Comparison of ENCODE assay signal across 30 cellular contexts in the genomic region with DNA sequence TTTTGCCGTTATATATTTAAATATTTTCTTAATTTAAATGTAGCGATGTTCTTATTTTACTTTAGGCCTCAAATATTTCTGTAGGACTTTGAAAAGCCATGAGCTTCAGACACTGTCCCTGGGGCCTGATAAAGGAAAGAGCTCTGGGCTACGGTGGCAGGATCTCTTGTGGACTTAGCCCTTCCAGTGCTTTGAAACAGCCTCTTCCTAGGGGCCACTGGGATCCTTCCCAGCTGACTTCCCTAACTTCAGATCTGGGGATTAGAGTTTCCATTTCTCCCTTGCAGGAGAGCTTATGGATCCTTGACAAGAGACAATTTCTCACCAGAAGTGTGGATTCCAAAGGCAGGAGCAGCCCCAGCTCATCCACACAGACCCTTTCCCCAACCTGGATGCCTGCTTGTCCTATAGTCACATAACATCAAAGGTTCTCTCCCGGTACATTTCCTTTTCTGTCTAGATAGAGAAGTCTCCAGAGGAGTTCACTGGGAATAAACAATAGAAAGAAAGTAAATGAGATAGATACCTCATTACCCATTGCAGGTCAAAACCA.
"Had no signal": no experiment of that assay in that cellular context is flagged by ENCODE, and none has a peak within 500 bp of the region (broad histone marks: within the 10 kb centered on the region; RNA-seq: fewer than 3 reads in every experiment).

No MANE protein-coding gene starts in this region.

- H2AFZ ChIP-seq: hepatocyte had no signal

- H3K79me2 ChIP-seq: hepatocyte had no signal

- H3K9me3 ChIP-seq: colonic mucosa, gastrocnemius medialis, heart left ventricle, ovary, psoas muscle, thoracic aorta, tibial nerve, upper lobe of left lung, uterus had no signal

- H3K27ac ChIP-seq: colonic mucosa, epithelial cell of prostate, gastrocnemius medialis, heart left ventricle, hepatocyte, ovary, psoas muscle, skin epidermis, thoracic aorta, tibial nerve, upper lobe of left lung, uterus had no signal

- ATAC-seq: esophagus mucosa; gastrocnemius medialis; heart left ventricle; left lobe of liver; naive thymus-derived CD8-positive, alpha-beta T cell; psoas muscle; right cardiac atrium; stimulated activated naive B cell treated with anti-CD40 and anti-IgM and Interleukin-4, amounts not matched to agents 10 μg/mL and 1 μg/mL and 100 μg/mL, for 72 hours had no signal

- H3K4me3 ChIP-seq: colonic mucosa, gastrocnemius medialis, heart left ventricle, hepatocyte, lung, ovary, psoas muscle, skin epidermis, thoracic aorta, tibial nerve, upper lobe of left lung, uterus had no signal

- H3K4me1 ChIP-seq: colonic mucosa, gastrocnemius medialis, heart left ventricle, psoas muscle, tibial nerve, upper lobe of left lung, uterus had no signal

- H3K27me3 ChIP-seq: colonic mucosa, gastrocnemius medialis, heart left ventricle, hepatocyte, ovary, tibial nerve, upper lobe of left lung, uterus had no signal

- DNase-seq: colonic mucosa; effector memory CD4-positive, alpha-beta T cell; foreskin fibroblast; gastrocnemius medialis; heart left ventricle; kidney; mesenchymal stem cell; midbrain; naive thymus-derived CD8-positive, alpha-beta T cell; nephron progenitor cell; occipital lobe; ovary; posterior cingulate gyrus; psoas muscle; right cardiac atrium; stimulated activated CD4-positive, alpha-beta T cell treated with anti-CD3 and anti-CD28 coated beads, Interleukin-15, amount 100 ng/mL, for 24 hours; stimulated activated CD4-positive, alpha-beta T cell treated with anti-CD3 and anti-CD28 coated beads, Interleukin-2, amount 100 ng/mL, for 48 hours; stimulated activated naive B cell treated with anti-CD40 and anti-IgM and Interleukin-4, amounts not matched to agents 10 μg/mL and 1 μg/mL and 100 μg/mL, for 72 hours; upper lobe of left lung; uterus had no signal

- H3K27me3 Mint-ChIP-seq: dendritic cell treated with granulocyte-macrophage colony-stimulating factor and Interleukin-4, amounts not matched to agents 40 ng/mL and 50 ng/mL, for 4 days; stimulated activated naive B cell treated with anti-CD40 and anti-IgM and Interleukin-4, amounts not matched to agents 10 μg/mL and 1 μg/mL and 100 μg/mL, for 72 hours; stimulated activated naive CD8-positive, alpha-beta T cell treated with anti-CD3 and anti-CD28 coated beads, Interleukin-15, Interleukin-2, amounts not matched to agents 100 ng/mL and 50 ng/mL, for 24 hours had no signal

- H3K4me3 Mint-ChIP-seq: dendritic cell treated with granulocyte-macrophage colony-stimulating factor and Interleukin-4, amounts not matched to agents 40 ng/mL and 50 ng/mL, for 4 days; naive thymus-derived CD8-positive, alpha-beta T cell; nephron progenitor cell; stimulated activated naive B cell treated with anti-CD40 and anti-IgM and Interleukin-4, amounts not matched to agents 10 μg/mL and 1 μg/mL and 100 μg/mL, for 72 hours; stimulated activated naive CD8-positive, alpha-beta T cell treated with anti-CD3 and anti-CD28 coated beads, Interleukin-15, Interleukin-2, amounts not matched to agents 100 ng/mL and 50 ng/mL, for 24 hours had no signal

- H3K27ac Mint-ChIP-seq: dendritic cell treated with granulocyte-macrophage colony-stimulating factor and Interleukin-4, amounts not matched to agents 40 ng/mL and 50 ng/mL, for 4 days; naive thymus-derived CD8-positive, alpha-beta T cell; nephron progenitor cell; stimulated activated naive B cell treated with anti-CD40 and anti-IgM and Interleukin-4, amounts not matched to agents 10 μg/mL and 1 μg/mL and 100 μg/mL, for 72 hours; stimulated activated naive CD8-positive, alpha-beta T cell treated with anti-CD3 and anti-CD28 coated beads, Interleukin-15, Interleukin-2, amounts not matched to agents 100 ng/mL and 50 ng/mL, for 24 hours had no signal

- H3K4me1 Mint-ChIP-seq: naive thymus-derived CD8-positive, alpha-beta T cell; stimulated activated naive B cell treated with anti-CD40 and anti-IgM and Interleukin-4, amounts not matched to agents 10 μg/mL and 1 μg/mL and 100 μg/mL, for 72 hours had no signal

- H3K4me2 ChIP-seq: hepatocyte had no signal

- H3K9me3 Mint-ChIP-seq: dendritic cell treated with granulocyte-macrophage colony-stimulating factor and Interleukin-4, amounts not matched to agents 40 ng/mL and 50 ng/mL, for 4 days; nephron progenitor cell; stimulated activated naive CD8-positive, alpha-beta T cell treated with anti-CD3 and anti-CD28 coated beads, Interleukin-15, Interleukin-2, amounts not matched to agents 100 ng/mL and 50 ng/mL, for 24 hours had no signal

- H3K36me3 ChIP-seq: colonic mucosa, gastrocnemius medialis, heart left ventricle, ovary, thoracic aorta, tibial nerve, upper lobe of left lung, uterus had no signal

- H3K36me3 Mint-ChIP-seq: naive thymus-derived CD8-positive, alpha-beta T cell; stimulated activated naive B cell treated with anti-CD40 and anti-IgM and Interleukin-4, amounts not matched to agents 10 μg/mL and 1 μg/mL and 100 μg/mL, for 72 hours had no signal

- FAIRE-seq: kidney had no signal
